1 cellular context compared by ENCODE assay signal in genomic region chr19:34277244-34277643, GRCh38.
TF ChIP-seq lines count a peak whose summit lies in the region.

No MANE protein-coding gene starts in this region.

TF ChIP-seq in GM12878, 131 proteins besides CTCF, POLR2A, EP300 and RAD21 (continued from another document):
- no peak for TF ChIP-seq MXI1 (IDR thresholded peaks at IDR 0.05; ENCODE audit: low read depth, low read length)
- TF ChIP-seq PAX5 (IDR thresholded peaks at IDR 0.05; ENCODE audit: borderline replicate concordance, low read depth, low read length): no peak
- no peak for TF ChIP-seq KAT2A (conservative IDR thresholded peaks at IDR 0.05; ENCODE audit: control insufficient read depth, low read depth, low read length)
- no peak for TF ChIP-seq ZNF24 (IDR thresholded peaks at IDR 0.05)
- TF ChIP-seq JUND (IDR thresholded peaks at IDR 0.05; ENCODE audit: low read depth, low read length): no peak
- TF ChIP-seq IRF3 (IDR thresholded peaks at IDR 0.05): no peak
- TF ChIP-seq CHD2 (IDR thresholded peaks at IDR 0.05; ENCODE audit: borderline replicate concordance, low read depth, low read length): no peak
- TF ChIP-seq LARP7 (IDR thresholded peaks at IDR 0.05): no peak
- no peak for TF ChIP-seq ZNF592 (IDR thresholded peaks at IDR 0.05)
- no peak for TF ChIP-seq SREBF1 (IDR thresholded peaks at IDR 0.05; ENCODE audit: low read length)
- no peak for TF ChIP-seq NRF1 (conservative IDR thresholded peaks at IDR 0.05; ENCODE audit: low read depth, low read length)
- no peak for TF ChIP-seq HSF1 (IDR thresholded peaks at IDR 0.05; ENCODE audit: low read depth, low read length)
- TF ChIP-seq ETV6 (conservative IDR thresholded peaks at IDR 0.05 in 1 of 2, IDR thresholded peaks at IDR 0.05 in 1 of 2; ENCODE audit: borderline replicate concordance in 1 of 2, low read depth in 1 of 2): no peak
- TF ChIP-seq TCF12 (IDR thresholded peaks at IDR 0.05; ENCODE audit: low read depth, low read length): no peak
- TF ChIP-seq CBX5 (IDR thresholded peaks at IDR 0.05; ENCODE audit: low read depth): no peak
- TF ChIP-seq SIX5 (IDR thresholded peaks at IDR 0.05; ENCODE audit: low read depth, low read length, severe bottlenecking): no peak
